1 cellular context compared by ENCODE assay signal in genomic region chr1:114780344-114781226, GRCh38.
A peak's percentile ranks its signal among the peaks of the same experiment; 100 is the strongest.
TF ChIP-seq lines count a peak whose summit lies in the region.

Gene SIKE1, minus strand, starts transcription at chr1:114780685. Its CDS starts 78 bp downstream, at chr1:114780607.

TF ChIP-seq in HepG2, 621 proteins besides CTCF, POLR2A, EP300 and RAD21 (continued from another document and continues in another):
- TF ChIP-seq, protein P1, sequence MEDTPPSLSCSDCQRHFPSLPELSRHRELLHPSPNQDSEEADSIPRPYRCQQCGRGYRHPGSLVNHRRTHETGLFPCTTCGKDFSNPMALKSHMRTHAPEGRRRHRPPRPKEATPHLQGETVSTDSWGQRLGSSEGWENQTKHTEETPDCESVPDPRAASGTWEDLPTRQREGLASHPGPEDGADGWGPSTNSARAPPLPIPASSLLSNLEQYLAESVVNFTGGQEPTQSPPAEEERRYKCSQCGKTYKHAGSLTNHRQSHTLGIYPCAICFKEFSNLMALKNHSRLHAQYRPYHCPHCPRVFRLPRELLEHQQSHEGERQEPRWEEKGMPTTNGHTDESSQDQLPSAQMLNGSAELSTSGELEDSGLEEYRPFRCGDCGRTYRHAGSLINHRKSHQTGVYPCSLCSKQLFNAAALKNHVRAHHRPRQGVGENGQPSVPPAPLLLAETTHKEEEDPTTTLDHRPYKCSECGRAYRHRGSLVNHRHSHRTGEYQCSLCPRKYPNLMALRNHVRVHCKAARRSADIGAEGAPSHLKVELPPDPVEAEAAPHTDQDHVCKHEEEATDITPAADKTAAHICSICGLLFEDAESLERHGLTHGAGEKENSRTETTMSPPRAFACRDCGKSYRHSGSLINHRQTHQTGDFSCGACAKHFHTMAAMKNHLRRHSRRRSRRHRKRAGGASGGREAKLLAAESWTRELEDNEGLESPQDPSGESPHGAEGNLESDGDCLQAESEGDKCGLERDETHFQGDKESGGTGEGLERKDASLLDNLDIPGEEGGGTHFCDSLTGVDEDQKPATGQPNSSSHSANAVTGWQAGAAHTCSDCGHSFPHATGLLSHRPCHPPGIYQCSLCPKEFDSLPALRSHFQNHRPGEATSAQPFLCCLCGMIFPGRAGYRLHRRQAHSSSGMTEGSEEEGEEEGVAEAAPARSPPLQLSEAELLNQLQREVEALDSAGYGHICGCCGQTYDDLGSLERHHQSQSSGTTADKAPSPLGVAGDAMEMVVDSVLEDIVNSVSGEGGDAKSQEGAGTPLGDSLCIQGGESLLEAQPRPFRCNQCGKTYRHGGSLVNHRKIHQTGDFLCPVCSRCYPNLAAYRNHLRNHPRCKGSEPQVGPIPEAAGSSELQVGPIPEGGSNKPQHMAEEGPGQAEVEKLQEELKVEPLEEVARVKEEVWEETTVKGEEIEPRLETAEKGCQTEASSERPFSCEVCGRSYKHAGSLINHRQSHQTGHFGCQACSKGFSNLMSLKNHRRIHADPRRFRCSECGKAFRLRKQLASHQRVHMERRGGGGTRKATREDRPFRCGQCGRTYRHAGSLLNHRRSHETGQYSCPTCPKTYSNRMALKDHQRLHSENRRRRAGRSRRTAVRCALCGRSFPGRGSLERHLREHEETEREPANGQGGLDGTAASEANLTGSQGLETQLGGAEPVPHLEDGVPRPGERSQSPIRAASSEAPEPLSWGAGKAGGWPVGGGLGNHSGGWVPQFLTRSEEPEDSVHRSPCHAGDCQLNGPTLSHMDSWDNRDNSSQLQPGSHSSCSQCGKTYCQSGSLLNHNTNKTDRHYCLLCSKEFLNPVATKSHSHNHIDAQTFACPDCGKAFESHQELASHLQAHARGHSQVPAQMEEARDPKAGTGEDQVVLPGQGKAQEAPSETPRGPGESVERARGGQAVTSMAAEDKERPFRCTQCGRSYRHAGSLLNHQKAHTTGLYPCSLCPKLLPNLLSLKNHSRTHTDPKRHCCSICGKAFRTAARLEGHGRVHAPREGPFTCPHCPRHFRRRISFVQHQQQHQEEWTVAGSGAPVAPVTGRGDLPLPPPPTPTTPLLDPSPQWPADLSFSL (CRISPR knock-in tag; IDR thresholded peaks at IDR 0.05): no peak
- TF ChIP-seq NFYC (CRISPR knock-in tag; IDR thresholded peaks at IDR 0.05) (no peak), RERE (CRISPR knock-in tag; IDR thresholded peaks at IDR 0.05; ENCODE audit: low read depth) (no peak), HOXA7 (CRISPR knock-in tag; IDR thresholded peaks at IDR 0.05) (no peak), ZBTB7B (CRISPR knock-in tag; IDR thresholded peaks at IDR 0.05) (no peak), SP1 (IDR thresholded peaks at IDR 0.05) (no peak), SP1 (CRISPR knock-in tag; IDR thresholded peaks at IDR 0.05) (no peak), HDAC6 (IDR thresholded peaks at IDR 0.05; ENCODE audit: low read depth, low read length) (no peak), ATF2 (CRISPR knock-in tag; IDR thresholded peaks at IDR 0.05) (peak; percentile 83), IRX3 (CRISPR knock-in tag; IDR thresholded peaks at IDR 0.05; ENCODE audit: borderline replicate concordance, low read depth) (peak; percentile 87; the same call in 1 of the 2 replicates), ZNF788 (CRISPR knock-in tag; IDR thresholded peaks at IDR 0.05; ENCODE audit: borderline replicate concordance) (peak; percentile 83; the same call in 1 of the 2 replicates), THRA (CRISPR knock-in tag; IDR thresholded peaks at IDR 0.05; ENCODE audit: borderline replicate concordance) (peak; percentile 84; the same call in 1 of the 2 replicates), NR2C2 (CRISPR knock-in tag; IDR thresholded peaks at IDR 0.05; ENCODE audit: borderline replicate concordance) (peak; percentile 85), ATF4 (CRISPR knock-in tag; IDR thresholded peaks at IDR 0.05) (no peak; a peak in 1 of 4 replicates), FOXJ3 (CRISPR knock-in tag; IDR thresholded peaks at IDR 0.05; ENCODE audit: borderline replicate concordance) (peak; percentile 49; the same call in 1 of the 2 replicates), ZNF3 (CRISPR knock-in tag; IDR thresholded peaks at IDR 0.05) (no peak), ZSCAN31 (CRISPR knock-in tag; IDR thresholded peaks at IDR 0.05; ENCODE audit: low read depth) (peak; percentile 74)
- TF ChIP-seq, protein P2, sequence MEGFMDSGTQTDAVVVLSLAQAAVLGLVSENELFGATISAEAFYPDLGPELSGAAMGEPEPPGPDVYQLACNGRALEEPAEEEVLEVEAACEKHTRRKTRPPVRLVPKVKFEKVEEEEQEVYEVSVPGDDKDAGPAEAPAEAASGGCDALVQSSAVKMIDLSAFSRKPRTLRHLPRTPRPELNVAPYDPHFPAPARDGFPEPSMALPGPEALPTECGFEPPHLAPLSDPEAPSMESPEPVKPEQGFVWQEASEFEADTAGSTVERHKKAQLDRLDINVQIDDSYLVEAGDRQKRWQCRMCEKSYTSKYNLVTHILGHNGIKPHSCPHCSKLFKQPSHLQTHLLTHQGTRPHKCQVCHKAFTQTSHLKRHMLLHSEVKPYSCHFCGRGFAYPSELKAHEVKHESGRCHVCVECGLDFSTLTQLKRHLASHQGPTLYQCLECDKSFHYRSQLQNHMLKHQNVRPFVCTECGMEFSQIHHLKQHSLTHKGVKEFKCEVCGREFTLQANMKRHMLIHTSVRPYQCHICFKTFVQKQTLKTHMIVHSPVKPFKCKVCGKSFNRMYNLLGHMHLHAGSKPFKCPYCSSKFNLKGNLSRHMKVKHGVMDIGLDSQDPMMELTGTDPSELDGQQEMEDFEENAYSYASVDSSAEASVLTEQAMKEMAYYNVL (CRISPR knock-in tag; IDR thresholded peaks at IDR 0.05; ENCODE audit: borderline replicate concordance): peak; percentile 81
- TF ChIP-seq, protein P3, sequence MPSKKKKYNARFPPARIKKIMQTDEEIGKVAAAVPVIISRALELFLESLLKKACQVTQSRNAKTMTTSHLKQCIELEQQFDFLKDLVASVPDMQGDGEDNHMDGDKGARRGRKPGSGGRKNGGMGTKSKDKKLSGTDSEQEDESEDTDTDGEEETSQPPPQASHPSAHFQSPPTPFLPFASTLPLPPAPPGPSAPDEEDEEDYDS (CRISPR knock-in tag; IDR thresholded peaks at IDR 0.05): peak; percentile 90
- TF ChIP-seq, protein P4, sequence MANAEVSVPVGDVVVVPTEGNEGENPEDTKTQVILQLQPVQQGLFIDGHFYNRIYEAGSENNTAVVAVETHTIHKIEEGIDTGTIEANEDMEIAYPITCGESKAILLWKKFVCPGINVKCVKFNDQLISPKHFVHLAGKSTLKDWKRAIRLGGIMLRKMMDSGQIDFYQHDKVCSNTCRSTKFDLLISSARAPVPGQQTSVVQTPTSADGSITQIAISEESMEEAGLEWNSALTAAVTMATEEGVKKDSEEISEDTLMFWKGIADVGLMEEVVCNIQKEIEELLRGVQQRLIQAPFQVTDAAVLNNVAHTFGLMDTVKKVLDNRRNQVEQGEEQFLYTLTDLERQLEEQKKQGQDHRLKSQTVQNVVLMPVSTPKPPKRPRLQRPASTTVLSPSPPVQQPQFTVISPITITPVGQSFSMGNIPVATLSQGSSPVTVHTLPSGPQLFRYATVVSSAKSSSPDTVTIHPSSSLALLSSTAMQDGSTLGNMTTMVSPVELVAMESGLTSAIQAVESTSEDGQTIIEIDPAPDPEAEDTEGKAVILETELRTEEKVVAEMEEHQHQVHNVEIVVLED (CRISPR knock-in tag; IDR thresholded peaks at IDR 0.05; ENCODE audit: borderline replicate concordance): peak; percentile 86
- TF ChIP-seq, protein P5, sequence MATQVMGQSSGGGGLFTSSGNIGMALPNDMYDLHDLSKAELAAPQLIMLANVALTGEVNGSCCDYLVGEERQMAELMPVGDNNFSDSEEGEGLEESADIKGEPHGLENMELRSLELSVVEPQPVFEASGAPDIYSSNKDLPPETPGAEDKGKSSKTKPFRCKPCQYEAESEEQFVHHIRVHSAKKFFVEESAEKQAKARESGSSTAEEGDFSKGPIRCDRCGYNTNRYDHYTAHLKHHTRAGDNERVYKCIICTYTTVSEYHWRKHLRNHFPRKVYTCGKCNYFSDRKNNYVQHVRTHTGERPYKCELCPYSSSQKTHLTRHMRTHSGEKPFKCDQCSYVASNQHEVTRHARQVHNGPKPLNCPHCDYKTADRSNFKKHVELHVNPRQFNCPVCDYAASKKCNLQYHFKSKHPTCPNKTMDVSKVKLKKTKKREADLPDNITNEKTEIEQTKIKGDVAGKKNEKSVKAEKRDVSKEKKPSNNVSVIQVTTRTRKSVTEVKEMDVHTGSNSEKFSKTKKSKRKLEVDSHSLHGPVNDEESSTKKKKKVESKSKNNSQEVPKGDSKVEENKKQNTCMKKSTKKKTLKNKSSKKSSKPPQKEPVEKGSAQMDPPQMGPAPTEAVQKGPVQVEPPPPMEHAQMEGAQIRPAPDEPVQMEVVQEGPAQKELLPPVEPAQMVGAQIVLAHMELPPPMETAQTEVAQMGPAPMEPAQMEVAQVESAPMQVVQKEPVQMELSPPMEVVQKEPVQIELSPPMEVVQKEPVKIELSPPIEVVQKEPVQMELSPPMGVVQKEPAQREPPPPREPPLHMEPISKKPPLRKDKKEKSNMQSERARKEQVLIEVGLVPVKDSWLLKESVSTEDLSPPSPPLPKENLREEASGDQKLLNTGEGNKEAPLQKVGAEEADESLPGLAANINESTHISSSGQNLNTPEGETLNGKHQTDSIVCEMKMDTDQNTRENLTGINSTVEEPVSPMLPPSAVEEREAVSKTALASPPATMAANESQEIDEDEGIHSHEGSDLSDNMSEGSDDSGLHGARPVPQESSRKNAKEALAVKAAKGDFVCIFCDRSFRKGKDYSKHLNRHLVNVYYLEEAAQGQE (IDR thresholded peaks at IDR 0.05; ENCODE audit: borderline replicate concordance in 1 of 2, low read depth in 1 of 2, low read length in 2 of 2): no peak
